In the genomic region with DNA sequence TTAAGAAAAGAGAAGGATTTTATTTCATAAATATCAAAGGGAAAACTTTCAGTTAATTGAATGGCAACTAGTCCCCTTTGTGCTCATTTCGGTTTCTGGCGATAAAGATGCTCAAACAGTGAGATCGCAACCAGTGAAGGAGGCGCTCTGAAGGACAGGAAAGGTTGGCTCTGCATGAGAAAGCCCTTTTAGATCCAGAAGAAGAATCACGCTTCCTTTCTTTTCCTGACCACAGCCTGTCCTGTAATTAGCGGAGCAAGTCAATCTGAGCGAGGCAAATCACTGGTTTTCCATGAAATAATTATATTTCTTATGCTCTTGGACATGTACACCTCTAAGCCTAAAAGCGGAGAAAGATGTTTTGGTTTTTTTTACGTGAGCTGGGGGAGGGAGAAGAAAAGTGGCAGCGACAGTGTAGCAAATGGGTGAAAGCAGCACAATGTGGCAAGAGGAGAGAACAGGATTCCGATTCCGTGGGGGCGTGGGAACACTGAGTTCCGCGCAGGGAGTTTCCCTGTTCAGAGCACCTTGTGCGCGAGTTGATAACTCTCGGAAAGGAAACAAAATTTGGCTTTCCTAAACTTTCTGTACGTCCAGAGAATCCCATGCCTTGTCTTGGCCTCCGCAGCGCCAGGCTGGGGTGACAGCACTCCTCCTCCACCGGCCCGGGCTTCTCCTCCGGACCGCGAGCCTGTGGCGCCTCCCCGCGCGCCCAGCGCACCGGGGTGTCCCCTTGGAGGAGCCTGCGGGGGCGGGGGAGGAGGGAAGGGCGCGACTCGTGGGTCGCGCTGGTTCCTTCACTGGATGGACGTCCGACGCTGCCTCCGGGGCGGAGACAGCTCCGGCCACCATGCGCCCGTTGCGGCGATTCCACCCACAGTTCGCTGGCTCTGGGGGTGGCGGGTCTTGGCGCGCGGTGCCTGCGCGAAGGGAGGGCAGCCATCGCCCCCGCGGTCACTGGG, we compare ENCODE assay signal across 8 cellular contexts. TPM values are rescaled to one million over a fixed set of nuclear protein-coding genes. Genes with fewer than 3 reads are reported as not detected.
DNase-seq lines count a peak whose midpoint lies in the region; TF ChIP-seq lines count a peak whose summit lies in the region.

No MANE protein-coding gene starts in this region.

- intact Hi-C loops in vagina (cut with DNase I): no loop called here

- H3K4me3 ChIP-seq in vagina: peak overlapping the region; percentile 39 to 52

- no peaks in the 10 kb centered on the region for H3K9me3 ChIP-seq in vagina

- TF ChIP-seq POLR2A in erythroblast (IDR thresholded peaks at IDR 0.05; ENCODE audit: low read length) (no peak), vagina (IDR thresholded peaks at IDR 0.05) (no peak)

- in situ Hi-C loops in GM13977 (cut with MboI; ENCODE audit: low pct_unique_long_range_greater_than_20kb, low sequenced_read_pairs, unreplicated experiment): no loop called here

- no peak overlapping the region for H3K27ac ChIP-seq in vagina

- peaks cover 3% of the 10 kb centered on the region for H3K9me3 Mint-ChIP-seq in nephron progenitor cell

- H3K4me1 Mint-ChIP-seq in nephron progenitor cell: peaks cover 15% of the 10 kb centered on the region

- H3K36me3 Mint-ChIP-seq in nephron progenitor cell (ENCODE audit: low read depth): no peaks in the 10 kb centered on the region

- peak; percentile 33 for DNase-seq in GM13977 (ENCODE audit: low spot score)
- peak; percentile 37 for DNase-seq in UCSD-AML1 (lab: John Stamatoyannopoulos, UW; ENCODE audit: unreplicated experiment)
- peak; percentile 19 to 44 for DNase-seq in erythroblast (lab: John Stamatoyannopoulos, UW)
- DNase-seq in nephron progenitor cell: peak; percentile 66
- no peak for DNase-seq in vagina (ENCODE audit: extremely low spot score in 2 of 2)
- no peak for DNase-seq in NCI-H524 treated with DMSO at 0.1 percent for 48 hours (lab: John Stamatoyannopoulos, UW)
- no peak for DNase-seq in GM19238 (ENCODE audit: insufficient read length, low spot score)
- DNase-seq in NCI-H2107 treated with DMSO at 0.1 percent for 48 hours (lab: John Stamatoyannopoulos, UW; ENCODE audit: unreplicated experiment): no peak

- no peak for TF ChIP-seq CTCF in GM13977 (IDR thresholded peaks at IDR 0.05; ENCODE audit: extremely low read depth, insufficient read depth, missing control alignments)
- TF ChIP-seq CTCF in nephron progenitor cell (IDR thresholded peaks at IDR 0.05): no peak
- TF ChIP-seq CTCF in vagina (IDR thresholded peaks at IDR 0.05): no peak

- peaks cover 20% of the 10 kb centered on the region for H3K4me1 ChIP-seq in vagina

- H3K4me3 Mint-ChIP-seq in nephron progenitor cell: peak overlapping the region; percentile 86

- no peaks in the 10 kb centered on the region for H3K36me3 ChIP-seq in vagina

- no peaks in the 10 kb centered on the region for H3K27me3 ChIP-seq in vagina

- no peak overlapping the region for H3K27ac Mint-ChIP-seq in nephron progenitor cell

- H3K27me3 Mint-ChIP-seq in nephron progenitor cell (ENCODE audit: low read depth, poor library complexity): peaks cover 71% of the 10 kb centered on the region

RNA-seq across cellular contexts. Expression of a gene that starts 0.6 kb away (rescaled TPM):
- total RNA-seq in vagina: not detected

Comparison
In these comparisons a context has a peak if more than half of its experiments do, and no peak if none do; other contexts are left out.
1. DNase-seq: peak in GM13977 (single experiment), UCSD-AML1 (single experiment), erythroblast (2 of 2) and nephron progenitor cell (single experiment); none in vagina (0 of 2), NCI-H524 treated with DMSO at 0.1 percent for 48 hours (single experiment), GM19238 (single experiment) and NCI-H2107 treated with DMSO at 0.1 percent for 48 hours (single experiment).